ENCODE assay signal across 8 cellular contexts in genomic region chr2:9630001-9630749, GRCh38. TPM values are rescaled to one million over a fixed set of nuclear protein-coding genes. Genes with fewer than 3 reads are reported as not detected.
DNase-seq lines count a peak whose midpoint lies in the region; ATAC-seq and TF ChIP-seq lines count a peak whose summit lies in the region.

No MANE protein-coding gene starts in this region.

- H3K27me3 Mint-ChIP-seq in GM23338 (ENCODE audit: insufficient read depth, low read depth, poor library complexity): peaks cover 27% of the 10 kb centered on the region

- H3K36me3 Mint-ChIP-seq in GM23338 (ENCODE audit: low read depth): peaks cover 51% of the 10 kb centered on the region

- H3K4me1 Mint-ChIP-seq in GM23338: peaks cover 53% of the 10 kb centered on the region

- H3K9me3 Mint-ChIP-seq in GM23338: 0 out of 3 replicates have a peak, but pooled peaks cover 2% of the 10 kb centered on the region

- TF ChIP-seq POLR2A in testis (IDR thresholded peaks at IDR 0.05): no peak

- no peak overlapping the region; the same call in 1 of the 2 replicates for H2AFZ ChIP-seq in GM23338

- peak; percentile 58 for ATAC-seq in GM23338
- peak; percentile 68 for ATAC-seq in omental fat pad (ENCODE audit: low FRiP score)

- H3K9me3 ChIP-seq in SJSA1 (replicated peaks) (no peaks in the 10 kb centered on the region), testis (no peaks in the 10 kb centered on the region)

- H3K27me3 ChIP-seq in GM23338 (ENCODE audit: insufficient read depth) (peaks cover 26% of the 10 kb centered on the region), SJSA1 (replicated peaks) (no peaks in the 10 kb centered on the region), testis (no peaks in the 10 kb centered on the region)

- peaks cover 5% of the 10 kb centered on the region for H3F3A ChIP-seq in GM23338 (replicated peaks; ENCODE audit: low read depth)

- WGBS in testis, 2 donors: 0% methylated on average over 11 to 62 of the region's 75 CpGs

- peak overlapping the region; percentile 99 for H3K4me3 Mint-ChIP-seq in GM23338

- H4K20me1 ChIP-seq in GM23338 (replicated peaks; ENCODE audit: insufficient read depth): peaks cover 42% of the 10 kb centered on the region

- peak overlapping the region; percentile 99 for H3K27ac Mint-ChIP-seq in GM23338

- TF ChIP-seq CTCF in GM23338 (conservative IDR thresholded peaks at IDR 0.05; ENCODE audit: low read depth in 2 of 2) (no peak), LNCaP clone FGC (IDR thresholded peaks at IDR 0.05; ENCODE audit: control insufficient read depth, extremely low read depth, insufficient read depth) (no peak), omental fat pad (IDR thresholded peaks at IDR 0.05) (no peak), testis (IDR thresholded peaks at IDR 0.05) (no peak)

- DNase-seq in EL: peak; percentile 71
- peak; percentile 92 for DNase-seq in GM23338 (ENCODE audit: low spot score)
- no peak for DNase-seq in LNCaP clone FGC (ENCODE audit: low read depth)
- DNase-seq in SJSA1 (ENCODE audit: low read depth in 1 of 2, low spot score in 2 of 2): peak; percentile 71 to 82
- peak; percentile 82 for DNase-seq in activated naive CD4-positive, alpha-beta T cell treated with Interleukin-2 at 50 U/mL for 16 hours
- peak; percentile 82 for DNase-seq in germinal center (ENCODE audit: low spot score)
- DNase-seq in omental fat pad (ENCODE audit: low spot score): peak; percentile 44
- peak; percentile 77 for DNase-seq in testis

- H3K4me1 ChIP-seq in GM23338 (ENCODE audit: insufficient read depth) (peaks cover 31% of the 10 kb centered on the region), SJSA1 (replicated peaks) (peaks cover 38% of the 10 kb centered on the region), testis (peaks cover 30% of the 10 kb centered on the region)

- H3K4me2 ChIP-seq in GM23338: peak overlapping the region; percentile 90

- H3K36me3 ChIP-seq in GM23338 (ENCODE audit: insufficient read depth) (peaks cover 9% of the 10 kb centered on the region; the same call in 1 of the 2 replicates), SJSA1 (peaks cover 51% of the 10 kb centered on the region), testis (ENCODE audit: low read depth, missing control alignments) (no peaks in the 10 kb centered on the region)

- H3K9me2 ChIP-seq in GM23338 (ENCODE audit: insufficient read depth): no peaks in the 10 kb centered on the region

- peaks cover 49% of the 10 kb centered on the region for H3K79me2 ChIP-seq in GM23338 (replicated peaks; ENCODE audit: insufficient read depth)

- intact Hi-C loops in testis (cut with DNase I; ENCODE audit: low total_unique reads): no loop called here

- peak overlapping the region; percentile 100 for H3K4me3 ChIP-seq in GM23338
- H3K4me3 ChIP-seq in LNCaP clone FGC (ENCODE audit: low read depth, low read length): peak overlapping the region; percentile 74
- peak overlapping the region; percentile 74 for H3K4me3 ChIP-seq in SJSA1
- H3K4me3 ChIP-seq in testis: peak overlapping the region; percentile 80 to 89

- H3K27ac ChIP-seq in GM23338 (ENCODE audit: low read depth): peak overlapping the region; percentile 95
- peak overlapping the region; percentile 93 for H3K27ac ChIP-seq in SJSA1
- H3K27ac ChIP-seq in testis: peak overlapping the region; percentile 94 to 97

TF ChIP-seq in GM23338, 12 proteins besides CTCF, POLR2A, EP300 and RAD21:
- TF ChIP-seq STAT1 (IDR thresholded peaks at IDR 0.05; ENCODE audit: unreplicated experiment): no peak
- TF ChIP-seq ZNF462 (CRISPR knock-in tag; IDR thresholded peaks at IDR 0.05): no peak
- TF ChIP-seq POLR2AphosphoS5 (IDR thresholded peaks at IDR 0.05; ENCODE audit: low read depth): peak; percentile 11

RNA-seq across cellular contexts. Expression of gene YWHAQ, which starts 0.6 kb away (rescaled TPM):
- total RNA-seq in GM23338 (2014; rRNA removed; shearing (Covaris generic)): 464 and 490 TPM in 2 replicates
- polyA plus RNA-seq in GM23338 (2016; fragmentation: Nextera tagmentation; extraction: Ambion mirVana): 248 and 295 TPM in 2 replicates
- total RNA-seq in SJSA1 (2014; rRNA removed; shearing (Covaris generic)): 369 and 491 TPM in 2 replicates
- 100 to 1,000 TPM; 160 to 222 (median 168) TPM for total RNA-seq in omental fat pad
- 100 to 1,000 TPM; 260 to 261 TPM for total RNA-seq in testis
- 374 TPM for polyA plus RNA-seq in testis (ENCODE audit: insufficient read depth, low read depth, low replicate concordance)
